25 cellular contexts compared by ENCODE assay signal in genomic region chr10:14377591-14377990, GRCh38. TPM values are rescaled to one million over a fixed set of nuclear protein-coding genes. Genes with fewer than 3 reads are reported as not detected.
DNase-seq lines count a peak whose midpoint lies in the region; ATAC-seq, FAIRE-seq and TF ChIP-seq lines count a peak whose summit lies in the region.
"Had no signal": no experiment of that assay in that cellular context is flagged by ENCODE, and none has a peak within 500 bp of the region (broad histone marks: within the 10 kb centered on the region; RNA-seq: fewer than 3 reads in every experiment).

No MANE protein-coding gene starts in this region.

- no peak overlapping the region for H3K4me3 ChIP-seq in pancreas
- H3K4me3 ChIP-seq: BLaER1, HAP-1 had no signal

- DNase-seq in NCI-H748 (lab: John Stamatoyannopoulos, UW; ENCODE audit: unreplicated experiment) (peak; percentile 42), NCI-H748 treated with DMSO at 0.1 percent for 48 hours (lab: John Stamatoyannopoulos, UW) (no peak), NCI-H69 (lab: John Stamatoyannopoulos, UW) (peak; percentile 20), islet precursor cell (peak; percentile 74), globus pallidus (ENCODE audit: low spot score) (no peak), Right ventricle myocardium inferior (ENCODE audit: missing footprints) (no peak), pancreas (no peak)
- DNase-seq in natural killer cell treated with Interleukin-12 subunit alpha and Interleukin-12 subunit beta and Interleukin-15 and Interleukin-18, amount 100 ng/mL, for 72 hours (ENCODE audit: low spot score) = no peak
- DNase-seq: CD4-positive, CD25-positive, alpha-beta regulatory T cell; CD8-positive, alpha-beta T cell; DMS 273 treated with DMSO at 0.1 percent for 48 hours; DMS79 treated with DMSO at 0.1 percent for 48 hours; GDM1; GOT3; HFFc6 had no signal

- H3K9me3 ChIP-seq in pancreas = no peaks in the 10 kb centered on the region
- H3K9me3 ChIP-seq: BLaER1, HAP-1 had no signal

- H3K36me3 ChIP-seq in pancreas = no peaks in the 10 kb centered on the region
- H3K36me3 ChIP-seq: BLaER1, HAP-1 had no signal

- H3K4me1 Mint-ChIP-seq in natural killer cell treated with Interleukin-12 subunit alpha and Interleukin-12 subunit beta and Interleukin-15 and Interleukin-18, amount 100 ng/mL, for 72 hours (ENCODE audit: low read depth in 2 of 2) = no peaks in the 10 kb centered on the region

- H3K27ac Mint-ChIP-seq in natural killer cell treated with Interleukin-12 subunit alpha and Interleukin-12 subunit beta and Interleukin-15 and Interleukin-18, amount 100 ng/mL, for 72 hours = no peak overlapping the region
- H3K27ac Mint-ChIP-seq: B cell; CD4-positive, CD25-positive, alpha-beta regulatory T cell; CD8-positive, alpha-beta T cell; HFFc6 had no signal

- no peak for FAIRE-seq in pancreas (lab: Jason Lieb, UNC)
- FAIRE-seq: A204.1, D721Med, GM12891, GM18507, H54 had no signal

- 49 to 61% methylated on average over 2 of the region's 2 CpGs for WGBS in pancreas, 2 donors

- H3K27me3 ChIP-seq in pancreas = no peaks in the 10 kb centered on the region
- H3K27me3 ChIP-seq: BLaER1 had no signal

- H3K9me3 Mint-ChIP-seq in natural killer cell treated with Interleukin-12 subunit alpha and Interleukin-12 subunit beta and Interleukin-15 and Interleukin-18, amount 100 ng/mL, for 72 hours = no peaks in the 10 kb centered on the region
- H3K9me3 Mint-ChIP-seq: CD8-positive, alpha-beta T cell; HFFc6 had no signal

- TF ChIP-seq CTCF in pancreas (IDR thresholded peaks at IDR 0.05) = no peak

- ATAC-seq in natural killer cell treated with Interleukin-12 subunit alpha and Interleukin-12 subunit beta and Interleukin-15 and Interleukin-18, amount 100 ng/mL, for 72 hours = no peak
- ATAC-seq in Right ventricle myocardium inferior = no peak
- no peak for ATAC-seq in pancreas
- ATAC-seq: CD8-positive, alpha-beta T cell had no signal

- peaks cover 0 to 15% (median 7%) of the 10 kb centered on the region in 3 donors for H3K4me1 ChIP-seq in pancreas
- H3K4me1 ChIP-seq: BLaER1, HAP-1 had no signal

- peaks cover 29 to 53% of the 10 kb centered on the region in 2 donors for H3K27me3 Mint-ChIP-seq in natural killer cell treated with Interleukin-12 subunit alpha and Interleukin-12 subunit beta and Interleukin-15 and Interleukin-18, amount 100 ng/mL, for 72 hours

- no peak overlapping the region for H3K4me3 Mint-ChIP-seq in natural killer cell treated with Interleukin-12 subunit alpha and Interleukin-12 subunit beta and Interleukin-15 and Interleukin-18, amount 100 ng/mL, for 72 hours
- H3K4me3 Mint-ChIP-seq: B cell; CD4-positive, CD25-positive, alpha-beta regulatory T cell; CD8-positive, alpha-beta T cell; HFFc6 had no signal

- no peak overlapping the region for H3K27ac ChIP-seq in pancreas
- H3K27ac ChIP-seq: 22Rv1, BLaER1, C4-2B had no signal

- intact Hi-C loops in Right ventricle myocardium inferior (cut with DNase I) (no loop called here), pancreas (cut with DNase I) (no loop called here)

- no peaks in the 10 kb centered on the region for H3K36me3 Mint-ChIP-seq in natural killer cell treated with Interleukin-12 subunit alpha and Interleukin-12 subunit beta and Interleukin-15 and Interleukin-18, amount 100 ng/mL, for 72 hours
- H3K36me3 Mint-ChIP-seq: CD4-positive, CD25-positive, alpha-beta regulatory T cell; CD8-positive, alpha-beta T cell had no signal

RNA-seq across cellular contexts. Expression of gene FRMD4A, which starts 46.9 kb away (rescaled TPM):
- total RNA-seq in natural killer cell treated with Interleukin-12 subunit alpha and Interleukin-12 subunit beta and Interleukin-15 and Interleukin-18, amount 100 ng/mL, for 72 hours = 1 to 10 TPM; 1.5 to 2.1 TPM
- total RNA-seq in Right ventricle myocardium inferior (42.3 TPM), pancreas (10 to 100 TPM; 13.5 to 27.5 (median 16.6) TPM)
- 10 to 100 TPM; 19.7 to 21.3 TPM for polyA plus RNA-seq in pancreas

Comparison
In these comparisons a context has a peak if more than half of its experiments do, and no peak if none do; other contexts are left out.
1. DNase-seq: peak in NCI-H748 (single experiment), NCI-H69 (single experiment) and islet precursor cell (single experiment); none in NCI-H748 treated with DMSO at 0.1 percent for 48 hours (single experiment), natural killer cell treated with Interleukin-12 subunit alpha and Interleukin-12 subunit beta and Interleukin-15 and Interleukin-18, amount 100 ng/mL, for 72 hours (single experiment), globus pallidus (single experiment), Right ventricle myocardium inferior (single experiment) and pancreas (0 of 6).
2. RNA of gene FRMD4A, which starts 46.9 kb away (total RNA-seq): 42.3 TPM in Right ventricle myocardium inferior (single experiment) and 13.5 to 27.5 TPM in pancreas; 1.5 to 2.1 TPM in natural killer cell treated with Interleukin-12 subunit alpha and Interleukin-12 subunit beta and Interleukin-15 and Interleukin-18, amount 100 ng/mL, for 72 hours; every median in the first group is over 4 times any median in the second.